In the genomic region with DNA sequence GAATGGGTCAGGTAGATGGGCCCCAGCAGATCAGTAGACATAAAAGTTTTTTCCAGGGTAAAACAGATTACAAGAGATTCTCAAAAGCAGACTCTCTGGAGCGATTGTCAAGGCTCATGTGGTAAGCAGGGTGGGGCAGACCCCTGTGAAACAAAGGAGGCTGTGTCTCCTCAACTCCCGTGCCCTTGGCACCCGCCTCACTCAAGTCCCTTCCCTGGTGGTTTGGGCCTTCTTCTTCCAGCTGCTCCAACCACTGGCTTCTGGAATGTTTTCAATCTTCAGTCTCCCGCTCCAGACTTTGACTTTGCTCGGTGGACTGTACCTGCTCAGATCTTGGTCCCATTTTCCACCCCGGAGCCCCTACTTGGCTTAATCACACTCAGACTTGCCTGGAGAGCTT, we compare ENCODE assay signal across 23 cellular contexts.
"Had no signal": no experiment of that assay in that cellular context is flagged by ENCODE, and none has a peak within 500 bp of the region (broad histone marks: within the 10 kb centered on the region; RNA-seq: fewer than 3 reads in every experiment).

No MANE protein-coding gene starts in this region.

- H3K27ac ChIP-seq: coronary artery, foreskin keratinocyte, pancreas, psoas muscle, tibial nerve, uterus had no signal

- ATAC-seq: activated CD4-positive, alpha-beta T cell treated with anti-CD3 and anti-CD28 coated beads for 36 hours; foreskin keratinocyte; natural killer cell treated with Interleukin-12 subunit alpha and Interleukin-12 subunit beta and Interleukin-15 and Interleukin-18, amount 100 ng/mL, for 72 hours; pancreas; psoas muscle; right cardiac atrium; stimulated activated naive CD8-positive, alpha-beta T cell treated with anti-CD3 and anti-CD28 coated beads, Interleukin-15, amount 100 ng/mL, for 72 hours; WTC11 had no signal

- H3K4me1 ChIP-seq: foreskin keratinocyte, psoas muscle, uterus had no signal

- H3K4me3 ChIP-seq: coronary artery, pancreas, psoas muscle, suprapubic skin, tibial nerve, uterus had no signal

- DNase-seq: activated CD4-positive, alpha-beta T cell treated with anti-CD3 and anti-CD28 coated beads for 36 hours; activated CD4-positive, alpha-beta T cell treated with anti-CD3 and anti-CD28 coated beads, Interleukin-2, amount 50 U/mL, for 48 hours; activated naive CD4-positive, alpha-beta T cell treated with Interleukin-2 at 50 U/mL for 16 hours; activated naive CD8-positive, alpha-beta T cell treated with anti-CD3 and anti-CD28 coated beads, Interleukin-2, amount 10 ng/mL, durations not matched to agents 7 days and 5 days; activated T-cell treated with anti-CD3 and anti-CD28 coated beads, Interleukin-2, amount 50 U/mL, for 48 hours; amniotic stem cell; cerebellar nuclear complex; endodermal cell; foreskin keratinocyte; hypothalamus; midbrain; pancreas; psoas muscle; right cardiac atrium; stimulated activated CD4-positive, alpha-beta T cell treated with anti-CD3 and anti-CD28 coated beads, Interleukin-1b, Interleukin-23, amount 100 ng/mL, for 48 hours; stimulated activated naive CD8-positive, alpha-beta T cell treated with anti-CD3 and anti-CD28 coated beads, Interleukin-15, amount 100 ng/mL, for 72 hours; T-helper 9 cell; uterus had no signal

- H3K27me3 ChIP-seq: foreskin keratinocyte, pancreas, suprapubic skin, tibial nerve, uterus had no signal

- H3K9me3 ChIP-seq: pancreas, psoas muscle, suprapubic skin, tibial nerve, uterus had no signal

- H3K36me3 ChIP-seq: pancreas, suprapubic skin, tibial nerve, uterus had no signal
